In the genomic region with DNA sequence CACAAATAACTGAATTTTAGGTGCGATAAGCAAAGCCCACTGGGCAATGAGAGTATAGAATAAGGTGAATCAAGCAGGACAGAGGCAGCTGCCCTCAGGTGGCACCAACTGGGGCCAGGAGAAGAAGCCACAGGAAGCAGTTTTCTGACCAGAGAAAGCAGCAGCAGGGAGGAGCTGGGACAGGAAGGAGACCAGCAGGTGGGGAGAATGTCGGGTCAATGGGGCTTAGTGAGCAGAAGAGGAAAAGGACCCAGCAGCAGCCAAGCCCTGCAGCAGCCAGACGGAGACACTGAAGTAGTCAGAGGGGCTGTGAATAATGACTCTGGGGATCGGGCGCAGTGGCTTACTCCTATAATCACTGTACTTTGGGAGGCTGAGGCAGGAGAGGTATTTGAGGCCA, we compare ENCODE assay signal across 16 cellular contexts.
DNase-seq lines count a peak whose midpoint lies in the region; ATAC-seq, FAIRE-seq and TF ChIP-seq lines count a peak whose summit lies in the region.
"Had no signal": no experiment of that assay in that cellular context is flagged by ENCODE, and none has a peak within 500 bp of the region (broad histone marks: within the 10 kb centered on the region; RNA-seq: fewer than 3 reads in every experiment).

No MANE protein-coding gene starts in this region.

- CTCF ChIA-PET in Caco-2 (lab: Charles Lee): no interaction called here

- H3K4me3 Mint-ChIP-seq in Caco-2 (ENCODE audit: unreplicated experiment) (no peak overlapping the region), GM23338 (no peak overlapping the region; the same call in 2 of the 3 replicates)

- POLR2A ChIA-PET in Caco-2 (lab: Charles Lee): no interaction called here

- no peaks in the 10 kb centered on the region for H3K27me3 ChIP-seq in Caco-2 (replicated peaks; ENCODE audit: control insufficient read depth, insufficient read depth, low read length)
- H3K27me3 ChIP-seq in GM23338 (ENCODE audit: insufficient read depth): no peaks in the 10 kb centered on the region
- no peaks in the 10 kb centered on the region for H3K27me3 ChIP-seq in SJCRH30
- H3K27me3 ChIP-seq: MG63, testis had no signal

- no peaks in the 10 kb centered on the region; the same call in none of the 2 replicates for H3K79me2 ChIP-seq in GM23338 (replicated peaks; ENCODE audit: insufficient read depth)

- H3K36me3 Mint-ChIP-seq in Caco-2 (ENCODE audit: insufficient read depth, unreplicated experiment) (peaks cover 87% of the 10 kb centered on the region), GM23338 (ENCODE audit: low read depth) (peaks cover 40% of the 10 kb centered on the region)

- DNase-seq in Caco-2: peak in 1 of 2 experiments; percentile 37
- peak; percentile 74 for DNase-seq in GM23338 (ENCODE audit: low spot score)
- peak; percentile 46 to 58 for DNase-seq in SJCRH30
- DNase-seq in left lobe of liver (ENCODE audit: low spot score): peak; percentile 30
- no peak for DNase-seq in D721Med (ENCODE audit: insufficient read length, low spot score)
- no peak for DNase-seq in sciatic nerve (ENCODE audit: low spot score)
- DNase-seq: activated naive CD4-positive, alpha-beta T cell treated with anti-CD3 and anti-CD28 coated beads, Interleukin-2, amount 50 U/mL, for 16 hours; foreskin fibroblast; hippocampal formation; MG63; midbrain; SW 1271; testis had no signal

- peak overlapping the region; percentile 46; the same call in 1 of the 2 replicates for H3K4me2 ChIP-seq in GM23338

- FAIRE-seq in D721Med (lab: Jason Lieb, UNC): no peak
- FAIRE-seq: HepG2 had no signal

- peak overlapping the region; percentile 41 for H3K27ac Mint-ChIP-seq in Caco-2 (ENCODE audit: unreplicated experiment)
- peak overlapping the region; percentile 89 for H3K27ac Mint-ChIP-seq in GM23338

- H3K4me1 ChIP-seq in Caco-2 (peaks cover 3% of the 10 kb centered on the region; the same call in 1 of the 2 replicates), GM23338 (ENCODE audit: insufficient read depth) (peaks cover 23% of the 10 kb centered on the region), SJCRH30 (peaks cover 5% of the 10 kb centered on the region; the same call in 1 of the 2 replicates)
- H3K4me1 ChIP-seq: testis had no signal

- no peaks in the 10 kb centered on the region; the same call in 1 of the 2 replicates for H3K36me3 ChIP-seq in Caco-2 (ENCODE audit: control insufficient read depth, insufficient read depth, low read length)
- no peaks in the 10 kb centered on the region; the same call in 1 of the 2 replicates for H3K36me3 ChIP-seq in GM23338 (ENCODE audit: insufficient read depth)
- no peaks in the 10 kb centered on the region; the same call in 1 of the 2 replicates for H3K36me3 ChIP-seq in SJCRH30
- H3K36me3 ChIP-seq: MG63 had no signal

- no peaks in the 10 kb centered on the region; the same call in none of the 2 replicates for H4K20me1 ChIP-seq in GM23338 (replicated peaks; ENCODE audit: insufficient read depth)

- no peaks in the 10 kb centered on the region for H3K9me2 ChIP-seq in GM23338 (ENCODE audit: insufficient read depth)

- BruUV-seq in Caco-2 (replicated peaks; lab: Mats Ljungman, UMichigan): no TSS peak

- H3K9me3 ChIP-seq in Caco-2 (no peaks in the 10 kb centered on the region), SJCRH30 (replicated peaks) (no peaks in the 10 kb centered on the region)
- H3K9me3 ChIP-seq: MG63, testis had no signal

- peak; percentile 78 for ATAC-seq in GM23338
- ATAC-seq in left lobe of liver: no peak
- ATAC-seq in GM19452 (IDR thresholded peaks at IDR 0.05; ENCODE audit: unreplicated experiment): no peak
- ATAC-seq in sciatic nerve: no peak
- ATAC-seq: HepG2 had no signal

- no peak overlapping the region for H2AFZ ChIP-seq in GM23338

- H3K27ac ChIP-seq in GM23338 (ENCODE audit: low read depth) (peak overlapping the region; percentile 82), SJCRH30 (no peak overlapping the region)
- H3K27ac ChIP-seq: RWPE1, testis had no signal

- 0 out of 2 replicates have a peak, but pooled peaks cover 5% of the 10 kb centered on the region for H3F3A ChIP-seq in GM23338 (replicated peaks; ENCODE audit: low read depth)

- H3K4me1 Mint-ChIP-seq in Caco-2 (ENCODE audit: low read depth, unreplicated experiment): peaks cover 9% of the 10 kb centered on the region
- H3K4me1 Mint-ChIP-seq in GM23338: peaks cover 46% of the 10 kb centered on the region

- intact Hi-C loops in Caco-2 (cut with micrococcal nuclease; ENCODE audit: unreplicated experiment): no loop called here
- intact Hi-C loops in sciatic nerve (cut with DNase I): no loop called here

- H3K27me3 Mint-ChIP-seq in Caco-2 (ENCODE audit: insufficient read depth, unreplicated experiment): no peaks in the 10 kb centered on the region
- peaks cover 20% of the 10 kb centered on the region for H3K27me3 Mint-ChIP-seq in GM23338 (ENCODE audit: insufficient read depth, low read depth, poor library complexity)

- H3K9me3 Mint-ChIP-seq in Caco-2 (ENCODE audit: unreplicated experiment) (no peaks in the 10 kb centered on the region), GM23338 (no peaks in the 10 kb centered on the region; the same call in 1 of the 3 replicates)

- H3K4me3 ChIP-seq in Caco-2 (ENCODE audit: low read depth, low read length) (no peak overlapping the region), GM23338 (no peak overlapping the region), SJCRH30 (no peak overlapping the region)
- H3K4me3 ChIP-seq: MG63, testis had no signal

- no peak for TF ChIP-seq CTCF in Caco-2 (IDR thresholded peaks at IDR 0.05; ENCODE audit: insufficient read depth in 1 of 2, low read depth in 1 of 2, low read length in 1 of 2, severe bottlenecking in 1 of 2, unreplicated experiment in 1 of 2)
- no peak for TF ChIP-seq CTCF in GM23338 (conservative IDR thresholded peaks at IDR 0.05; ENCODE audit: low read depth in 2 of 2)
- TF ChIP-seq CTCF in D721Med (IDR thresholded peaks at IDR 0.05; ENCODE audit: insufficient read depth, missing control alignments): no peak

TF ChIP-seq in GM23338, 12 proteins besides CTCF, POLR2A, EP300 and RAD21 (continues in another document):
- no peak for TF ChIP-seq STAT1 (IDR thresholded peaks at IDR 0.05; ENCODE audit: unreplicated experiment)
- TF ChIP-seq, protein P1, sequence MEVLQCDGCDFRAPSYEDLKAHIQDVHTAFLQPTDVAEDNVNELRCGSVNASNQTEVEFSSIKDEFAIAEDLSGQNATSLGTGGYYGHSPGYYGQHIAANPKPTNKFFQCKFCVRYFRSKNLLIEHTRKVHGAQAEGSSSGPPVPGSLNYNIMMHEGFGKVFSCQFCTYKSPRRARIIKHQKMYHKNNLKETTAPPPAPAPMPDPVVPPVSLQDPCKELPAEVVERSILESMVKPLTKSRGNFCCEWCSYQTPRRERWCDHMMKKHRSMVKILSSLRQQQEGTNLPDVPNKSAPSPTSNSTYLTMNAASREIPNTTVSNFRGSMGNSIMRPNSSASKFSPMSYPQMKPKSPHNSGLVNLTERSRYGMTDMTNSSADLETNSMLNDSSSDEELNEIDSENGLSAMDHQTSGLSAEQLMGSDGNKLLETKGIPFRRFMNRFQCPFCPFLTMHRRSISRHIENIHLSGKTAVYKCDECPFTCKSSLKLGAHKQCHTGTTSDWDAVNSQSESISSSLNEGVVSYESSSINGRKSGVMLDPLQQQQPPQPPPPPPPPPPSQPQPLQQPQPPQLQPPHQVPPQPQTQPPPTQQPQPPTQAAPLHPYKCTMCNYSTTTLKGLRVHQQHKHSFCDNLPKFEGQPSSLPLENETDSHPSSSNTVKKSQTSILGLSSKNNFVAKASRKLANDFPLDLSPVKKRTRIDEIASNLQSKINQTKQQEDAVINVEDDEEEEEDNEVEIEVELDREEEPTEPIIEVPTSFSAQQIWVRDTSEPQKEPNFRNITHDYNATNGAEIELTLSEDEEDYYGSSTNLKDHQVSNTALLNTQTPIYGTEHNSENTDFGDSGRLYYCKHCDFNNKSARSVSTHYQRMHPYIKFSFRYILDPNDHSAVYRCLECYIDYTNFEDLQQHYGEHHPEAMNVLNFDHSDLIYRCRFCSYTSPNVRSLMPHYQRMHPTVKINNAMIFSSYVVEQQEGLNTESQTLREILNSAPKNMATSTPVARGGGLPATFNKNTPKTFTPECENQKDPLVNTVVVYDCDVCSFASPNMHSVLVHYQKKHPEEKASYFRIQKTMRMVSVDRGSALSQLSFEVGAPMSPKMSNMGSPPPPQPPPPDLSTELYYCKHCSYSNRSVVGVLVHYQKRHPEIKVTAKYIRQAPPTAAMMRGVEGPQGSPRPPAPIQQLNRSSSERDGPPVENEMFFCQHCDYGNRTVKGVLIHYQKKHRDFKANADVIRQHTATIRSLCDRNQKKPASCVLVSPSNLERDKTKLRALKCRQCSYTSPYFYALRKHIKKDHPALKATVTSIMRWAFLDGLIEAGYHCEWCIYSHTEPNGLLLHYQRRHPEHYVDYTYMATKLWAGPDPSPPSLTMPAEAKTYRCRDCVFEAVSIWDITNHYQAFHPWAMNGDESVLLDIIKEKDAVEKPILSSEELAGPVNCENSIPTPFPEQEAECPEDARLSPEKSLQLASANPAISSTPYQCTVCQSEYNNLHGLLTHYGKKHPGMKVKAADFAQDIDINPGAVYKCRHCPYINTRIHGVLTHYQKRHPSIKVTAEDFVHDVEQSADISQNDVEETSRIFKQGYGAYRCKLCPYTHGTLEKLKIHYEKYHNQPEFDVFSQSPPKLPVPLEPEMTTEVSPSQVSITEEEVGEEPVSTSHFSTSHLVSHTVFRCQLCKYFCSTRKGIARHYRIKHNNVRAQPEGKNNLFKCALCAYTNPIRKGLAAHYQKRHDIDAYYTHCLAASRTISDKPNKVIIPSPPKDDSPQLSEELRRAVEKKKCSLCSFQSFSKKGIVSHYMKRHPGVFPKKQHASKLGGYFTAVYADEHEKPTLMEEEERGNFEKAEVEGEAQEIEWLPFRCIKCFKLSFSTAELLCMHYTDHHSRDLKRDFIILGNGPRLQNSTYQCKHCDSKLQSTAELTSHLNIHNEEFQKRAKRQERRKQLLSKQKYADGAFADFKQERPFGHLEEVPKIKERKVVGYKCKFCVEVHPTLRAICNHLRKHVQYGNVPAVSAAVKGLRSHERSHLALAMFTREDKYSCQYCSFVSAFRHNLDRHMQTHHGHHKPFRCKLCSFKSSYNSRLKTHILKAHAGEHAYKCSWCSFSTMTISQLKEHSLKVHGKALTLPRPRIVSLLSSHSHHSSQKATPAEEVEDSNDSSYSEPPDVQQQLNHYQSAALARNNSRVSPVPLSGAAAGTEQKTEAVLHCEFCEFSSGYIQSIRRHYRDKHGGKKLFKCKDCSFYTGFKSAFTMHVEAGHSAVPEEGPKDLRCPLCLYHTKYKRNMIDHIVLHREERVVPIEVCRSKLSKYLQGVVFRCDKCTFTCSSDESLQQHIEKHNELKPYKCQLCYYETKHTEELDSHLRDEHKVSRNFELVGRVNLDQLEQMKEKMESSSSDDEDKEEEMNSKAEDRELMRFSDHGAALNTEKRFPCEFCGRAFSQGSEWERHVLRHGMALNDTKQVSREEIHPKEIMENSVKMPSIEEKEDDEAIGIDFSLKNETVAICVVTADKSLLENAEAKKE (CRISPR knock-in tag; IDR thresholded peaks at IDR 0.05): peak; percentile 96

Comparison
In these comparisons a context has a peak if more than half of its experiments do, and no peak if none do; other contexts are left out.
1. DNase-seq: peak in GM23338 (single experiment), SJCRH30 (2 of 2) and left lobe of liver (single experiment); none in D721Med (single experiment) and sciatic nerve (single experiment).